8 cellular contexts compared by ENCODE assay signal in genomic region chr19:37902668-37903067, GRCh38. TPM values are rescaled to one million over a fixed set of nuclear protein-coding genes. Genes with fewer than 3 reads are reported as not detected.
DNase-seq lines count a peak whose midpoint lies in the region; ATAC-seq and TF ChIP-seq lines count a peak whose summit lies in the region.

No MANE protein-coding gene starts in this region.

- H3K9ac ChIP-seq in NT2/D1 (ENCODE audit: insufficient read length, low read depth): no peak overlapping the region

- H3K4me3 ChIP-seq in NT2/D1 (ENCODE audit: insufficient read length, low read depth) (no peak overlapping the region), epithelial cell of esophagus (ENCODE audit: low read length) (no peak overlapping the region)

- no peaks in the 10 kb centered on the region for H3K4me1 ChIP-seq in NT2/D1 (ENCODE audit: insufficient read depth, insufficient read length)

- H3K27me3 ChIP-seq in NT2/D1 (ENCODE audit: insufficient read depth, insufficient read length): no peaks in the 10 kb centered on the region

- DNase-seq in DMS79 treated with DMSO at 0.1 percent for 48 hours (lab: John Stamatoyannopoulos, UW): peak; percentile 81
- peak; percentile 86 for DNase-seq in HuH-7.5 (ENCODE audit: low spot score)
- DNase-seq in NT2/D1 (ENCODE audit: low read depth, low spot score): peak; percentile 68
- DNase-seq in activated CD8-positive, alpha-beta memory T cell treated with anti-CD3 and anti-CD28 coated beads, Interleukin-2, amount 50 U/mL, for 24 hours (ENCODE audit: extremely low read depth): peak; percentile 54
- peak; percentile 84 for DNase-seq in epithelial cell of esophagus (ENCODE audit: low read depth)
- DNase-seq in myocyte (ENCODE audit: low read depth): peak; percentile 79
- peak; percentile 59 for DNase-seq in stimulated activated CD8-positive, alpha-beta memory T cell treated with anti-CD3 and anti-CD28 coated beads, Interleukin-7, amount 100 ng/mL, for 24 hours (ENCODE audit: low read depth)

- H3K36me3 ChIP-seq in NT2/D1 (ENCODE audit: insufficient read depth, insufficient read length, low read length): no peaks in the 10 kb centered on the region

- no peaks in the 10 kb centered on the region for H3K9me3 ChIP-seq in NT2/D1 (ENCODE audit: insufficient read depth, low read length)

- no peak for ATAC-seq in HG03175 (IDR thresholded peaks at IDR 0.05; ENCODE audit: unreplicated experiment)

- peak; percentile 85 for TF ChIP-seq CTCF in epithelial cell of esophagus (IDR thresholded peaks at IDR 0.05; ENCODE audit: insufficient read depth, low read depth, low read length, missing control alignments)

RNA-seq across cellular contexts. Expression of gene WDR87, which starts 3.7 kb away (rescaled TPM):
- not detected in 2 replicates for total RNA-seq in myocyte
- polyA plus RNA-seq in myocyte (2012): not detected

RNA-seq across cellular contexts. Expression of gene SIPA1L3, which starts 4.3 kb away (rescaled TPM):
- 15.1 and 17.0 TPM in 2 replicates for total RNA-seq in myocyte
- 10.0 TPM for polyA plus RNA-seq in myocyte (2012)
